ENCODE assay signal across 17 cellular contexts in the genomic region with DNA sequence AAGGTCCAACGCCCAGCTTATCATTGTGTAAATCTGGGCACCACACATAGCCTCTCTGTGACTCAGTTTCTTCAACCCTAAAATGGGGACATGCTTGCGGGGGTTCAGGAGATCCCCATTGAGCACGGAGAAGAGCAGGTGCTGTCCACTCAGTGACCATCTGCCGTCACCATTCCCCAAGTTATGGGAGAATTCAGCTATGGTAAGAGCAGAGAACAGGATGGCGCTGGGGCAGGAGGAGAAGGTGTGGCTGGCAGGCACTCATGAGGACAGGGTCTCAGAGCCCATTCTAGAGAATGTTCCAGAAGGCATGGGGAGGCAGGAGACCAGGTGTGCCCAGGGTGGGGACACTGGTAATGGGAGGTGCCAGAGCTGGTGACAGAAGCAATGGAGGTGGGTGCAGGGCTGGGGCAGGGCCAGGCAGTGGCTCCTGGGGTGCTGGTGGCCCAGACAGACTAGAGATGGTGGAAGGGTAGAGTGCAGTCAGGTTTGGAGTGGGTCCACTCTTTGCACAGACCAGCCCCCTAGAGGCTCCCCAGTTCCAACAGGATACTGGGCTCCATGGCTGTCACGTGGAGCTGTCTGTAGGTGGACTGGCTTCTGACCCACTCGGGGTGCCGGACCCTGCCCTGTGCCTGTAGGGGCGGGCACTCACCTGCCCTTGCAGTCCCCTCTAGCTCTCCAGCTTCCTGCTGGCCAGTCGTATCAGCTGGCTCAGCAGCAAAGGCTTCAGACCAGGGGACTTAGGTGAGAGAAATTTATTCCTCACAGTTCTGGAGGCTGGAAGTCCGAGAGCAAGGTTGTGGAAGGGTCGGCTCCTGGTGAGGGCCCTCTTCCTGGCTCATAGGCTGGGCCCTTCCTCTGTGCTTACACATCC.
A peak's percentile ranks its signal among the peaks of the same experiment; 100 is the strongest.
DNase-seq lines count a peak whose midpoint lies in the region; ATAC-seq and TF ChIP-seq lines count a peak whose summit lies in the region.
"Had no signal": no experiment of that assay in that cellular context is flagged by ENCODE, and none has a peak within 500 bp of the region (broad histone marks: within the 10 kb centered on the region; RNA-seq: fewer than 3 reads in every experiment).

No MANE protein-coding gene starts in this region.

- peaks cover 10% of the 10 kb centered on the region for H3K27me3 Mint-ChIP-seq in nephron progenitor cell (ENCODE audit: low read depth, poor library complexity)
- H3K27me3 Mint-ChIP-seq: activated CD4-positive, alpha-beta memory T cell treated with anti-CD3 and anti-CD28 coated beads for 36 hours; naive thymus-derived CD8-positive, alpha-beta T cell had no signal

- peaks cover 12% of the 10 kb centered on the region for H3K36me3 Mint-ChIP-seq in nephron progenitor cell (ENCODE audit: low read depth)
- H3K36me3 Mint-ChIP-seq: activated CD4-positive, alpha-beta memory T cell treated with anti-CD3 and anti-CD28 coated beads for 36 hours; brain had no signal

- H3K9me3 ChIP-seq in colonic mucosa (no peaks in the 10 kb centered on the region), tibial artery (no peaks in the 10 kb centered on the region)
- H3K9me3 ChIP-seq: left lung had no signal

- H3K27ac ChIP-seq in colonic mucosa (no peak overlapping the region), tibial artery (no peak overlapping the region)
- H3K27ac ChIP-seq: left lung had no signal

- H3K36me3 ChIP-seq in colonic mucosa (no peaks in the 10 kb centered on the region), tibial artery (no peaks in the 10 kb centered on the region)
- H3K36me3 ChIP-seq: left lung had no signal

- intact Hi-C loops in colonic mucosa (cut with DNase I), result no loop called here
- intact Hi-C loops in tibial artery (cut with DNase I; ENCODE audit: low total_unique reads), result no loop called here

- TF ChIP-seq CTCF in colonic mucosa (IDR thresholded peaks at IDR 0.05) (no peak), nephron progenitor cell (IDR thresholded peaks at IDR 0.05) (no peak), tibial artery (IDR thresholded peaks at IDR 0.05) (no peak)

- peaks cover 48% of the 10 kb centered on the region for H3K4me1 Mint-ChIP-seq in nephron progenitor cell

- no peaks in the 10 kb centered on the region for H3K27me3 ChIP-seq in colonic mucosa
- H3K27me3 ChIP-seq in tibial artery, result peaks cover 0 to 23% of the 10 kb centered on the region in 2 donors
- H3K27me3 ChIP-seq: left lung had no signal

- no peak for ATAC-seq in HG03460 (IDR thresholded peaks at IDR 0.05; ENCODE audit: unreplicated experiment)
- ATAC-seq: effector memory CD8-positive, alpha-beta T cell; HCT116; left lung; naive thymus-derived CD8-positive, alpha-beta T cell had no signal

- H3K4me3 ChIP-seq in colonic mucosa (no peak overlapping the region), tibial artery (no peak overlapping the region)
- H3K4me3 ChIP-seq: left lung had no signal

- no peaks in the 10 kb centered on the region for H3K4me1 ChIP-seq in colonic mucosa
- H3K4me1 ChIP-seq in tibial artery, result no peaks in the 10 kb centered on the region
- H3K4me1 ChIP-seq: left lung had no signal

- H3K27ac Mint-ChIP-seq in nephron progenitor cell, result peak overlapping the region; percentile 76
- H3K27ac Mint-ChIP-seq: activated CD4-positive, alpha-beta memory T cell treated with anti-CD3 and anti-CD28 coated beads for 36 hours; effector memory CD8-positive, alpha-beta T cell had no signal

- H3K9me3 Mint-ChIP-seq in nephron progenitor cell, result peaks cover 15% of the 10 kb centered on the region
- H3K9me3 Mint-ChIP-seq: activated CD4-positive, alpha-beta memory T cell treated with anti-CD3 and anti-CD28 coated beads for 36 hours; effector memory CD8-positive, alpha-beta T cell; naive thymus-derived CD8-positive, alpha-beta T cell had no signal

- H3K4me3 Mint-ChIP-seq in nephron progenitor cell, result no peak overlapping the region
- H3K4me3 Mint-ChIP-seq: activated CD4-positive, alpha-beta memory T cell treated with anti-CD3 and anti-CD28 coated beads for 36 hours; brain; effector memory CD8-positive, alpha-beta T cell; naive thymus-derived CD8-positive, alpha-beta T cell had no signal

- H3K9ac ChIP-seq in colonic mucosa (ENCODE audit: low read depth in 2 of 2, low read length in 2 of 2), result no peak overlapping the region

- DNase-seq in activated naive CD4-positive, alpha-beta T cell treated with anti-CD3 and anti-CD28 coated beads, Interleukin-2, amount 50 U/mL, for 16 hours, result peak; percentile 2
- DNase-seq in activated naive CD4-positive, alpha-beta T cell treated with Interleukin-2 at 50 U/mL for 16 hours, result no peak
- peak; percentile 7 for DNase-seq in colonic mucosa
- no peak for DNase-seq in nephron progenitor cell
- DNase-seq in tibial artery, result peak; percentile 16 to 55
- no peak for DNase-seq in Ammon's horn (ENCODE audit: low spot score)
- DNase-seq in KG1 (lab: John Stamatoyannopoulos, UW), result no peak
- DNase-seq: activated CD4-positive, alpha-beta memory T cell treated with anti-CD3 and anti-CD28 coated beads for 36 hours; COR-L47; effector memory CD8-positive, alpha-beta T cell; NCI-H187 treated with DMSO at 0.1 percent for 48 hours; NCI-H524 treated with DMSO at 0.1 percent for 48 hours had no signal

Comparison
In these comparisons a context has a peak if more than half of its experiments do, and no peak if none do; other contexts are left out.
1. DNase-seq: peak in activated naive CD4-positive, alpha-beta T cell treated with anti-CD3 and anti-CD28 coated beads, Interleukin-2, amount 50 U/mL, for 16 hours (single experiment), colonic mucosa (single experiment) and tibial artery (2 of 2); none in activated naive CD4-positive, alpha-beta T cell treated with Interleukin-2 at 50 U/mL for 16 hours (single experiment), nephron progenitor cell (single experiment), Ammon's horn (single experiment) and KG1 (single experiment).